ENCODE assay signal across 1 cellular context in genomic region chr2:26900831-26901321, GRCh38.
TF ChIP-seq lines count a peak whose summit lies in the region.

No MANE protein-coding gene starts in this region.

TF ChIP-seq in GM23338, 12 proteins besides CTCF, POLR2A, EP300 and RAD21 (continued from another document):
- TF ChIP-seq ZNF462 (CRISPR knock-in tag; IDR thresholded peaks at IDR 0.05) (no peak), ZNF331 (CRISPR knock-in tag; IDR thresholded peaks at IDR 0.05; ENCODE audit: low read depth) (no peak), POLR2AphosphoS5 (IDR thresholded peaks at IDR 0.05; ENCODE audit: low read depth) (no peak), ETS1 (IDR thresholded peaks at IDR 0.05) (no peak), STAT1 (IDR thresholded peaks at IDR 0.05; ENCODE audit: unreplicated experiment) (no peak), ZNF114 (CRISPR knock-in tag; IDR thresholded peaks at IDR 0.05) (no peak), CREB1 (CRISPR knock-in tag; IDR thresholded peaks at IDR 0.05; ENCODE audit: low read depth) (no peak), JUNB (IDR thresholded peaks at IDR 0.05; ENCODE audit: unreplicated experiment) (no peak), EZH2phosphoT487 (IDR thresholded peaks at IDR 0.05; ENCODE audit: unreplicated experiment) (no peak)
TF ChIP-seq in GM23338: peak in this region for 0.
